1 cellular context compared by ENCODE assay signal in the genomic region with DNA sequence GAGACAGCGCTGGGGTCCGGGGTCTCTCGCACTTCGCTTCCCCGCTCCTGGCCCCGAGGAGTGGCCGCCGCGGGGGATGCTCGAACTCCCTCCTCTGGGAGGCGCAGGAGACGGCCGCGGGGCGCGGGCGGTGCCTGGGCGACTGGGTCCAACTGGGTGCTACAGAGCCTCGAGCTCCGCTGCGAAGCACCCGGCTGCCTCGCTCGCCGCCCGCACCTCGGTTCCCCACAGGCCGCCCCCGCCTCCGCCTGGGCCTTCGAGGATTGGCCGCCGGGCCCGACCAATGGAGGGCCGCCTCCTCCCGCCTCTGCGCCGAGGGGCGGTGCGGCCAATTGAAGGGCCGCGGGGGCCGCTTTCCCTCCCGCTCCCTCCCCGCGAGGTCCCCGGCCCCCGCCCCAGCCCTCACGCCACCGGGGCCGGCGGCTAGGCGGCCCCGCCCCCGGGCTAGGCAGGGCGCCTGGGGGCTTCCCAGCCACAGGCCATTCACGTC.
TF ChIP-seq lines count a peak whose summit lies in the region.

A gene (minus strand): TSS at position 196 of the 490 bp plus-strand sequence. CDS start 216 bp downstream, outside the sequence.

TF ChIP-seq in WTC11, 78 proteins besides CTCF, POLR2A, EP300 and RAD21 (continued from another document):
- TF ChIP-seq, protein P1, sequence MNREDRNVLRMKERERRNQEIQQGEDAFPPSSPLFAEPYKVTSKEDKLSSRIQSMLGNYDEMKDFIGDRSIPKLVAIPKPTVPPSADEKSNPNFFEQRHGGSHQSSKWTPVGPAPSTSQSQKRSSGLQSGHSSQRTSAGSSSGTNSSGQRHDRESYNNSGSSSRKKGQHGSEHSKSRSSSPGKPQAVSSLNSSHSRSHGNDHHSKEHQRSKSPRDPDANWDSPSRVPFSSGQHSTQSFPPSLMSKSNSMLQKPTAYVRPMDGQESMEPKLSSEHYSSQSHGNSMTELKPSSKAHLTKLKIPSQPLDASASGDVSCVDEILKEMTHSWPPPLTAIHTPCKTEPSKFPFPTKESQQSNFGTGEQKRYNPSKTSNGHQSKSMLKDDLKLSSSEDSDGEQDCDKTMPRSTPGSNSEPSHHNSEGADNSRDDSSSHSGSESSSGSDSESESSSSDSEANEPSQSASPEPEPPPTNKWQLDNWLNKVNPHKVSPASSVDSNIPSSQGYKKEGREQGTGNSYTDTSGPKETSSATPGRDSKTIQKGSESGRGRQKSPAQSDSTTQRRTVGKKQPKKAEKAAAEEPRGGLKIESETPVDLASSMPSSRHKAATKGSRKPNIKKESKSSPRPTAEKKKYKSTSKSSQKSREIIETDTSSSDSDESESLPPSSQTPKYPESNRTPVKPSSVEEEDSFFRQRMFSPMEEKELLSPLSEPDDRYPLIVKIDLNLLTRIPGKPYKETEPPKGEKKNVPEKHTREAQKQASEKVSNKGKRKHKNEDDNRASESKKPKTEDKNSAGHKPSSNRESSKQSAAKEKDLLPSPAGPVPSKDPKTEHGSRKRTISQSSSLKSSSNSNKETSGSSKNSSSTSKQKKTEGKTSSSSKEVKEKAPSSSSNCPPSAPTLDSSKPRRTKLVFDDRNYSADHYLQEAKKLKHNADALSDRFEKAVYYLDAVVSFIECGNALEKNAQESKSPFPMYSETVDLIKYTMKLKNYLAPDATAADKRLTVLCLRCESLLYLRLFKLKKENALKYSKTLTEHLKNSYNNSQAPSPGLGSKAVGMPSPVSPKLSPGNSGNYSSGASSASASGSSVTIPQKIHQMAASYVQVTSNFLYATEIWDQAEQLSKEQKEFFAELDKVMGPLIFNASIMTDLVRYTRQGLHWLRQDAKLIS (CRISPR knock-in tag; IDR thresholded peaks at IDR 0.05; ENCODE audit: borderline replicate concordance): peak; percentile 50; the same call in 1 of the 2 replicates
- TF ChIP-seq, protein P2, sequence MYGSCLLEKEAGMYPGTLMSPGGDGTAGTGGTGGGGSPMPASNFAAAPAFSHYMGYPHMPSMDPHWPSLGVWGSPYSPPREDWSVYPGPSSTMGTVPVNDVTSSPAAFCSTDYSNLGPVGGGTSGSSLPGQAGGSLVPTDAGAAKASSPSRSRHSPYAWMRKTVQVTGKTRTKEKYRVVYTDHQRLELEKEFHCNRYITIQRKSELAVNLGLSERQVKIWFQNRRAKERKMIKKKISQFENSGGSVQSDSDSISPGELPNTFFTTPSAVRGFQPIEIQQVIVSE (CRISPR knock-in tag; IDR thresholded peaks at IDR 0.05; ENCODE audit: borderline replicate concordance): no peak
- no peak for TF ChIP-seq MXD4 (CRISPR knock-in tag; IDR thresholded peaks at IDR 0.05; ENCODE audit: borderline replicate concordance)
- TF ChIP-seq, protein P3, sequence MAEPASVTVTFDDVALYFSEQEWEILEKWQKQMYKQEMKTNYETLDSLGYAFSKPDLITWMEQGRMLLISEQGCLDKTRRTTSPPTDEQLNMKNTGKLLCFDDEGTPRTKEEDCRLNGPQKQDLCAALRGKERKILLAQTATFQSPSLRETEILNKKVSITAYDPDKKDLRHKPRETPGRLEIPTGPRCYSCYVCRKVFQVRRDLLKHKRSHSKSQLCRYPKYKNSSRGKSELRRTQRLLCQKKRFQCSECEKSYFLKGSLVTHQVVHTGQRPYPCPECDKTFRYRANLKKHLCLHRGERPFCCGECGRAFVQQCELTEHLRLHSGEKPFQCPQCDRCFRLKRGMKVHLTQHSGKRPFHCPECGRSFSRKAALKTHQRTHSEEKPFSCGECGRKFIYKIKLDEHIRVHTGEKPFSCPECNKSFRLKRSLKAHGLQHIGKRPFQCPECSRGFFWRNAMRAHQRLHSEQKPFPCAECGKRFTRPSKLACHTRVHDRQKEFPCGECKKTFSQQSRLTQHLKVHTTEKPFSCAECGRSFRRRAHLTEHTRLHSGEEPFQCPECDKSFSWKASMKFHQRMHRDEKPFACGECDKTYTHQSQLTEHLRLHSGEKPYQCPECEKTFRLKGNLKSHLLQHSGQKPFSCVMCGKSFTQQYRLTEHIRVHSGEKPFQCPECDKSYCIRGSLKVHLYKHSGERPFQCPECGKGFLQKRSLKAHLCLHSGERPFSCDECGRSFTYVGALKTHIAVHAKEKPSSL (CRISPR knock-in tag; conservative IDR thresholded peaks at IDR 0.05): no peak
- TF ChIP-seq NR2C2 (CRISPR knock-in tag; IDR thresholded peaks at IDR 0.05): peak; percentile 62; the same call in 1 of the 2 replicates
- peak; percentile 58; the same call in 1 of the 2 replicates for TF ChIP-seq FOXK1 (CRISPR knock-in tag; IDR thresholded peaks at IDR 0.05)
- peak; percentile 61; the same call in 1 of the 2 replicates for TF ChIP-seq ZNF232 (CRISPR knock-in tag; IDR thresholded peaks at IDR 0.05)
- TF ChIP-seq, protein P4, sequence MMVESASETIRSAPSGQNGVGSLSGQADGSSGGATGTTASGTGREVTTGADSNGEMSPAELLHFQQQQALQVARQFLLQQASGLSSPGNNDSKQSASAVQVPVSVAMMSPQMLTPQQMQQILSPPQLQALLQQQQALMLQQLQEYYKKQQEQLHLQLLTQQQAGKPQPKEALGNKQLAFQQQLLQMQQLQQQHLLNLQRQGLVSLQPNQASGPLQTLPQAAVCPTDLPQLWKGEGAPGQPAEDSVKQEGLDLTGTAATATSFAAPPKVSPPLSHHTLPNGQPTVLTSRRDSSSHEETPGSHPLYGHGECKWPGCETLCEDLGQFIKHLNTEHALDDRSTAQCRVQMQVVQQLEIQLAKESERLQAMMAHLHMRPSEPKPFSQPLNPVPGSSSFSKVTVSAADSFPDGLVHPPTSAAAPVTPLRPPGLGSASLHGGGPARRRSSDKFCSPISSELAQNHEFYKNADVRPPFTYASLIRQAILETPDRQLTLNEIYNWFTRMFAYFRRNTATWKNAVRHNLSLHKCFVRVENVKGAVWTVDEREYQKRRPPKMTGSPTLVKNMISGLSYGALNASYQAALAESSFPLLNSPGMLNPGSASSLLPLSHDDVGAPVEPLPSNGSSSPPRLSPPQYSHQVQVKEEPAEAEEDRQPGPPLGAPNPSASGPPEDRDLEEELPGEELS (CRISPR knock-in tag; IDR thresholded peaks at IDR 0.05): no peak; the same call in 1 of the 2 replicates
- TF ChIP-seq ELF4 (CRISPR knock-in tag; IDR thresholded peaks at IDR 0.05; ENCODE audit: low read depth): peak; percentile 54; the same call in 1 of the 2 replicates
- TF ChIP-seq, protein P5, sequence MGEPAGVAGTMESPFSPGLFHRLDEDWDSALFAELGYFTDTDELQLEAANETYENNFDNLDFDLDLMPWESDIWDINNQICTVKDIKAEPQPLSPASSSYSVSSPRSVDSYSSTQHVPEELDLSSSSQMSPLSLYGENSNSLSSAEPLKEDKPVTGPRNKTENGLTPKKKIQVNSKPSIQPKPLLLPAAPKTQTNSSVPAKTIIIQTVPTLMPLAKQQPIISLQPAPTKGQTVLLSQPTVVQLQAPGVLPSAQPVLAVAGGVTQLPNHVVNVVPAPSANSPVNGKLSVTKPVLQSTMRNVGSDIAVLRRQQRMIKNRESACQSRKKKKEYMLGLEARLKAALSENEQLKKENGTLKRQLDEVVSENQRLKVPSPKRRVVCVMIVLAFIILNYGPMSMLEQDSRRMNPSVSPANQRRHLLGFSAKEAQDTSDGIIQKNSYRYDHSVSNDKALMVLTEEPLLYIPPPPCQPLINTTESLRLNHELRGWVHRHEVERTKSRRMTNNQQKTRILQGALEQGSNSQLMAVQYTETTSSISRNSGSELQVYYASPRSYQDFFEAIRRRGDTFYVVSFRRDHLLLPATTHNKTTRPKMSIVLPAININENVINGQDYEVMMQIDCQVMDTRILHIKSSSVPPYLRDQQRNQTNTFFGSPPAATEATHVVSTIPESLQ (CRISPR knock-in tag; IDR thresholded peaks at IDR 0.05): no peak
- 0 out of 2 replicates have a peak, but pooled peaks have one; percentile 17 for TF ChIP-seq CREB1 (CRISPR knock-in tag; IDR thresholded peaks at IDR 0.05)
- 0 out of 2 replicates have a peak, but pooled peaks have one; percentile 27 for TF ChIP-seq MYBL2 (CRISPR knock-in tag; IDR thresholded peaks at IDR 0.05)
- TF ChIP-seq, protein P6, sequence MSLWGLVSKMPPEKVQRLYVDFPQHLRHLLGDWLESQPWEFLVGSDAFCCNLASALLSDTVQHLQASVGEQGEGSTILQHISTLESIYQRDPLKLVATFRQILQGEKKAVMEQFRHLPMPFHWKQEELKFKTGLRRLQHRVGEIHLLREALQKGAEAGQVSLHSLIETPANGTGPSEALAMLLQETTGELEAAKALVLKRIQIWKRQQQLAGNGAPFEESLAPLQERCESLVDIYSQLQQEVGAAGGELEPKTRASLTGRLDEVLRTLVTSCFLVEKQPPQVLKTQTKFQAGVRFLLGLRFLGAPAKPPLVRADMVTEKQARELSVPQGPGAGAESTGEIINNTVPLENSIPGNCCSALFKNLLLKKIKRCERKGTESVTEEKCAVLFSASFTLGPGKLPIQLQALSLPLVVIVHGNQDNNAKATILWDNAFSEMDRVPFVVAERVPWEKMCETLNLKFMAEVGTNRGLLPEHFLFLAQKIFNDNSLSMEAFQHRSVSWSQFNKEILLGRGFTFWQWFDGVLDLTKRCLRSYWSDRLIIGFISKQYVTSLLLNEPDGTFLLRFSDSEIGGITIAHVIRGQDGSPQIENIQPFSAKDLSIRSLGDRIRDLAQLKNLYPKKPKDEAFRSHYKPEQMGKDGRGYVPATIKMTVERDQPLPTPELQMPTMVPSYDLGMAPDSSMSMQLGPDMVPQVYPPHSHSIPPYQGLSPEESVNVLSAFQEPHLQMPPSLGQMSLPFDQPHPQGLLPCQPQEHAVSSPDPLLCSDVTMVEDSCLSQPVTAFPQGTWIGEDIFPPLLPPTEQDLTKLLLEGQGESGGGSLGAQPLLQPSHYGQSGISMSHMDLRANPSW (CRISPR knock-in tag; conservative IDR thresholded peaks at IDR 0.05; ENCODE audit: low read depth): no peak
- TF ChIP-seq ZNF317 (CRISPR knock-in tag; IDR thresholded peaks at IDR 0.05; ENCODE audit: borderline replicate concordance, low read depth): no peak
- TF ChIP-seq EMX1 (CRISPR knock-in tag; IDR thresholded peaks at IDR 0.05): 0 out of 2 replicates have a peak, but pooled peaks have one; percentile 43
